16 cellular contexts compared by ENCODE assay signal in genomic region chr17:81981511-81981910, GRCh38. TPM values are rescaled to one million over a fixed set of nuclear protein-coding genes. Genes with fewer than 3 reads are reported as not detected.
DNase-seq lines count a peak whose midpoint lies in the region; ATAC-seq, FAIRE-seq and TF ChIP-seq lines count a peak whose summit lies in the region.
"Not testable (repeated sequence)": the region's sequence is repeated elsewhere in the genome, so short reads cannot be mapped to it uniquely, and the experiment has no call there.
"Had no signal": no experiment of that assay in that cellular context is flagged by ENCODE, and none has a peak within 500 bp of the region (broad histone marks: within the 10 kb centered on the region; RNA-seq: fewer than 3 reads in every experiment).

No MANE protein-coding gene starts in this region.

- POLR2A ChIA-PET in PC-9 (lab: Charles Lee; ENCODE audit: unreplicated experiment): not testable (repeated sequence)
- POLR2A ChIA-PET in HepG2 (lab: Yijun Ruan, JAX): interaction anchor here (1.2 to 14.1 kb wide), 4 partner anchors 13 to 42 kb away, joined by 4 to 382 read pairs (median 5); partner anchors contain the start of genes CENPX and LRRC45

- ATAC-seq in HepG2, psoas muscle: not testable (repeated sequence)

- TF ChIP-seq RAD21 in HepG2 (CRISPR knock-in tag; IDR thresholded peaks at IDR 0.05): not testable (repeated sequence)

- H3K27me3 Mint-ChIP-seq in endodermal cell (ENCODE audit: insufficient read depth): not testable (repeated sequence)

- not testable (repeated sequence) for H3K4me3 Mint-ChIP-seq in endodermal cell

- in situ Hi-C loops in HepG2 (cut with HindIII; ENCODE audit: extremely low pct_ligation_motif_present, low pct_unique_long_range_greater_than_20kb): not testable (repeated sequence)

- peaks cover 32% of the 10 kb centered on the region for H3F3A ChIP-seq in PC-9 (ENCODE audit: insufficient read depth, low read depth)

- H3K4me2 ChIP-seq in BLaER1 (peak overlapping the region; percentile 68), PC-9 (peak overlapping the region; percentile 61)
- H3K4me2 ChIP-seq in HepG2 (ENCODE audit: low read depth, low read length): not testable (repeated sequence)

- peaks cover 37% of the 10 kb centered on the region for H3K36me3 Mint-ChIP-seq in endodermal cell (ENCODE audit: low read depth)

- intact Hi-C loops in PC-9 (cut with micrococcal nuclease; ENCODE audit: unreplicated experiment): loop anchor here (2.0 kb wide), 2 partner anchors 55 to 69 kb away; partner anchors contain the start of gene MAFG
- intact Hi-C loops in HepG2 (cut with micrococcal nuclease; ENCODE audit: unreplicated experiment); psoas muscle (cut with DNase I): not testable (repeated sequence)

- not testable (repeated sequence) for H3K79me2 ChIP-seq in PC-9 (ENCODE audit: low read depth)
- H3K79me2 ChIP-seq in HepG2 (ENCODE audit: insufficient read depth, low read length): peaks cover 25% of the 10 kb centered on the region

- not testable (repeated sequence) for H3K9me2 ChIP-seq in PC-9 (ENCODE audit: insufficient read depth)

- H3K9me3 Mint-ChIP-seq in endodermal cell: not testable (repeated sequence)

- TF ChIP-seq EP300 in HepG2 (IDR thresholded peaks at IDR 0.05; ENCODE audit: low read depth in 2 of 2, low read length in 2 of 2); HepG2 (CRISPR knock-in tag; IDR thresholded peaks at IDR 0.05; ENCODE audit: borderline replicate concordance): not testable (repeated sequence)

- not testable (repeated sequence) for H2AFZ ChIP-seq in PC-9; HepG2 (ENCODE audit: low read length)

- CTCF ChIA-PET in PC-9 (lab: Charles Lee): interaction anchor here (1.2 kb wide), 1 partner anchor 22 kb away, joined by 4 read pairs; no protein-coding TSS in a partner anchor
- CTCF ChIA-PET in HepG2 (lab: Yijun Ruan, JAX; ENCODE audit: low intra/inter-chr PET ratio, low total read pairs): not testable (repeated sequence)

- H3K27ac ChIP-seq in BLaER1; WERI-Rb-1; endodermal cell (ENCODE audit: low read depth, low read length); HepG2 (ENCODE audit: extremely low read length, insufficient read depth, low read length): not testable (repeated sequence)
- peak overlapping the region; percentile 86 for H3K27ac ChIP-seq in PC-9
- H3K27ac ChIP-seq in psoas muscle: peak overlapping the region; percentile 55

- peaks cover 66% of the 10 kb centered on the region for H3K4me1 ChIP-seq in BLaER1
- peaks cover 33% of the 10 kb centered on the region for H3K4me1 ChIP-seq in PC-9 (replicated peaks; ENCODE audit: insufficient read depth)
- not testable (repeated sequence) for H3K4me1 ChIP-seq in endodermal cell (ENCODE audit: control insufficient read depth, insufficient read depth, low read length); psoas muscle
- H3K4me1 ChIP-seq in HepG2 (ENCODE audit: insufficient read depth, low read length): peaks cover 63% of the 10 kb centered on the region

- not testable (repeated sequence) for H3K4me3 ChIP-seq in BLaER1; PC-9; WERI-Rb-1 (ENCODE audit: low read depth, low read length); endodermal cell (ENCODE audit: low read length); HepG2 (replicated peaks in 1 of 3; ENCODE audit: insufficient read depth in 1 of 3, low read depth in 2 of 3, low read length in 3 of 3); psoas muscle

- DNase-seq in Daoy (ENCODE audit: low read depth): peak; percentile 62
- DNase-seq in HK-2 (ENCODE audit: unreplicated experiment): peak; percentile 52
- peak; percentile 78 to 82 for DNase-seq in PC-9
- DNase-seq in WERI-Rb-1: peak; percentile 19
- DNase-seq in endodermal cell: peak; percentile 28
- not testable (repeated sequence) for DNase-seq in HepG2 (ENCODE audit: low spot score)
- peak in 1 of 2 donors; percentile 28 for DNase-seq in psoas muscle

- H3K9ac ChIP-seq in BLaER1; endodermal cell (ENCODE audit: extremely low read depth, low read length, poor library complexity, severe bottlenecking); HepG2 (ENCODE audit: insufficient read depth, low read depth, low read length): not testable (repeated sequence)

- not testable (repeated sequence) for TF ChIP-seq POLR2A in HepG2 (IDR thresholded peaks at IDR 0.05; ENCODE audit: insufficient read depth in 1 of 2, low read depth in 2 of 2, low read length in 2 of 2)

- H3K9me3 ChIP-seq in BLaER1; PC-9 (ENCODE audit: insufficient read depth, low read depth); WERI-Rb-1 (ENCODE audit: severe bottlenecking); endodermal cell (ENCODE audit: control insufficient read depth, low read length); HepG2 (ENCODE audit: low read length); psoas muscle: not testable (repeated sequence)

- H4K20me1 ChIP-seq in BLaER1: peaks cover 73% of the 10 kb centered on the region
- not testable (repeated sequence) for H4K20me1 ChIP-seq in PC-9 (ENCODE audit: insufficient read depth); HepG2 (ENCODE audit: insufficient read depth, low read length)

- not testable (repeated sequence) for BruUV-seq in PC-9 (replicated peaks; lab: Mats Ljungman, UMichigan); HepG2 (replicated peaks; lab: Mats Ljungman, UMichigan)

- H3K27ac Mint-ChIP-seq in endodermal cell: not testable (repeated sequence)

- not testable (repeated sequence) for H3K4me1 Mint-ChIP-seq in endodermal cell

- TF ChIP-seq CTCF in PC-9 (conservative IDR thresholded peaks at IDR 0.05); WERI-Rb-1 (IDR thresholded peaks at IDR 0.05; ENCODE audit: low read depth, low read length); endodermal cell (conservative IDR thresholded peaks at IDR 0.05); HepG2 (CRISPR knock-in tag; IDR thresholded peaks at IDR 0.05); psoas muscle (IDR thresholded peaks at IDR 0.05): not testable (repeated sequence)

- H3K36me3 ChIP-seq in BLaER1 (peaks cover 33% of the 10 kb centered on the region), WERI-Rb-1 (peaks cover 60% of the 10 kb centered on the region), endodermal cell (ENCODE audit: control insufficient read depth, insufficient read depth, low read length) (peaks cover 34% of the 10 kb centered on the region), HepG2 (replicated peaks in 1 of 2; ENCODE audit: control insufficient read depth in 1 of 2, insufficient read depth in 2 of 2, low read length in 2 of 2) (peaks cover 17 to 44% of the 10 kb centered on the region in 2 experiments), psoas muscle (ENCODE audit: insufficient read depth in 1 of 2, low read depth in 1 of 2) (peaks cover 9 to 54% of the 10 kb centered on the region in 2 donors)
- H3K36me3 ChIP-seq in PC-9 (ENCODE audit: low read depth): not testable (repeated sequence)

- FAIRE-seq in HepG2 (lab: Jason Lieb, UNC): not testable (repeated sequence)

- peaks cover 44% of the 10 kb centered on the region for H3K27me3 ChIP-seq in BLaER1
- not testable (repeated sequence) for H3K27me3 ChIP-seq in PC-9 (ENCODE audit: insufficient read depth, low read depth); WERI-Rb-1 (ENCODE audit: insufficient read depth, low read depth, severe bottlenecking); endodermal cell (ENCODE audit: control insufficient read depth, insufficient read depth, low read length, poor library complexity, severe bottlenecking); HepG2 (ENCODE audit: control insufficient read depth in 1 of 2, insufficient read depth in 2 of 2, low read length in 2 of 2); psoas muscle (ENCODE audit: insufficient read depth in 3 of 3, low read length in 2 of 3)

- 94 to 95% methylated on average over 12 of the region's 12 CpGs for WGBS in endodermal cell (ENCODE audit: insufficient coverage in 1 of 2, insufficient read length in 1 of 2), 2 experiments
- WGBS in HepG2 (ENCODE audit: low lambda C conversion rate): 97% methylated on average over 12 of the region's 12 CpGs
- 88 to 94% (median 89%) methylated on average over 12 of the region's 12 CpGs for WGBS in psoas muscle, 3 donors

RNA-seq across cellular contexts. Expression of gene ASPSCR1, which starts 4.1 kb away (rescaled TPM):
- 41.3 and 43.5 TPM in 2 replicates for total RNA-seq in Daoy (2014; rRNA removed; shearing (Covaris generic))
- total RNA-seq in PC-9 (2021): 54.9 and 80.0 TPM in 2 replicates
- total RNA-seq in endodermal cell: 10 to 100 TPM; 50.8 to 65.4 TPM
- polyA plus RNA-seq in endodermal cell (2013, experiment 1 of 2): 41.5 TPM
- 30.3 TPM for polyA plus RNA-seq in endodermal cell (2013, experiment 2 of 2)
- 221 and 314 TPM in 2 replicates for total RNA-seq in HepG2 (2016; rRNA removed; fragmentation: Illumina TruSeq; extraction: Trizol)
- 180 and 228 TPM in 2 replicates for total RNA-seq in HepG2 (2016; cell fraction: cytosol; rRNA removed; fragmentation: Illumina TruSeq; extraction: Trizol; ENCODE audit: low read depth)
- total RNA-seq in HepG2 (2016; cell fraction: insoluble cytoplasmic fraction; rRNA removed; fragmentation: Illumina TruSeq; extraction: Trizol): 219 and 327 TPM in 2 replicates
- 207 and 283 TPM in 2 replicates for total RNA-seq in HepG2 (2016; cell fraction: membrane; rRNA removed; fragmentation: Illumina TruSeq; extraction: Trizol)
- 184 and 224 TPM in 2 replicates for total RNA-seq in HepG2 (2016; cell fraction: nucleus; rRNA removed; fragmentation: Illumina TruSeq; extraction: Trizol)
- polyA plus RNA-seq in HepG2 (2011; rRNA removed): 257 and 274 TPM in 2 replicates
- polyA plus RNA-seq in HepG2 (2011; cell fraction: cytosol; rRNA removed): 164 and 428 TPM in 2 replicates
- polyA plus RNA-seq in HepG2 (2011; cell fraction: nucleus; rRNA removed): 988 and 1,754 TPM in 2 replicates
- 102 and 190 TPM in 2 replicates for polyA plus RNA-seq in HepG2 (2012)
- 154 and 193 TPM in 2 replicates for polyA plus RNA-seq in HepG2 (2016; cell fraction: cytosol; fragmentation: Illumina TruSeq; extraction: Trizol; ENCODE audit: low read depth)
- polyA plus RNA-seq in HepG2 (2016; cell fraction: insoluble cytoplasmic fraction; fragmentation: Illumina TruSeq; extraction: Trizol; ENCODE audit: low read depth): 188 and 212 TPM in 2 replicates
- polyA plus RNA-seq in HepG2 (2016; cell fraction: membrane; fragmentation: Illumina TruSeq; extraction: Trizol; ENCODE audit: low read depth): 186 and 218 TPM in 2 replicates
- polyA plus RNA-seq in HepG2 (2016; cell fraction: nucleus; fragmentation: Illumina TruSeq; extraction: Trizol; ENCODE audit: insufficient read depth, low read depth): 413 and 420 TPM in 2 replicates
- polyA minus RNA-seq in HepG2 (2011; rRNA and poly(A)+ RNA removed; ENCODE audit: low replicate concordance): 26.8 and 276 TPM in 2 replicates
- 97.1 and 133 TPM in 2 replicates for polyA minus RNA-seq in HepG2 (2011; cell fraction: cytosol; rRNA and poly(A)+ RNA removed)
- 107 and 152 TPM in 2 replicates for polyA minus RNA-seq in HepG2 (2011; cell fraction: nucleus; rRNA and poly(A)+ RNA removed)
- 10 to 100 TPM; 27.7 to 37.4 (median 35.0) TPM for total RNA-seq in psoas muscle
- polyA plus RNA-seq in psoas muscle: 10 to 100 TPM; 27.9 to 33.1 (median 33.0) TPM

RNA-seq across cellular contexts. Expression of gene NOTUM, which starts 20.5 kb away (rescaled TPM):
- 0.11 and 0.51 TPM in 2 replicates for total RNA-seq in Daoy (2014; rRNA removed; shearing (Covaris generic))
- total RNA-seq in PC-9 (2021) (0.33 TPM in 1 of 2 replicates, not detected in the other), endodermal cell (10 to 100 TPM; 12.5 to 26.3 TPM), HepG2 (2016; rRNA removed; fragmentation: Illumina TruSeq; extraction: Trizol) (67.7 and 160 TPM in 2 replicates), psoas muscle (1 to 10 TPM in 3 of 4 donors, under 1 TPM in 1; 0.92 to 1.9 (median 1.5) TPM)
- polyA plus RNA-seq in endodermal cell (2013, experiment 1 of 2): 6.2 TPM
- polyA plus RNA-seq in endodermal cell (2013, experiment 2 of 2): 5.0 TPM
- 84.5 and 93.0 TPM in 2 replicates for total RNA-seq in HepG2 (2016; cell fraction: cytosol; rRNA removed; fragmentation: Illumina TruSeq; extraction: Trizol; ENCODE audit: low read depth)
- total RNA-seq in HepG2 (2016; cell fraction: insoluble cytoplasmic fraction; rRNA removed; fragmentation: Illumina TruSeq; extraction: Trizol): 57.7 and 164 TPM in 2 replicates
- total RNA-seq in HepG2 (2016; cell fraction: membrane; rRNA removed; fragmentation: Illumina TruSeq; extraction: Trizol): 135 and 136 TPM in 2 replicates
- total RNA-seq in HepG2 (2016; cell fraction: nucleus; rRNA removed; fragmentation: Illumina TruSeq; extraction: Trizol): 135 and 163 TPM in 2 replicates
- polyA plus RNA-seq in HepG2 (2011; rRNA removed) (150 and 181 TPM in 2 replicates), psoas muscle (under 1 TPM; 0.25 to 0.48 (median 0.44) TPM)
- 114 and 236 TPM in 2 replicates for polyA plus RNA-seq in HepG2 (2011; cell fraction: cytosol; rRNA removed)
- 458 and 622 TPM in 2 replicates for polyA plus RNA-seq in HepG2 (2011; cell fraction: nucleus; rRNA removed)
- polyA plus RNA-seq in HepG2 (2012): 125 and 195 TPM in 2 replicates
- polyA plus RNA-seq in HepG2 (2016; cell fraction: cytosol; fragmentation: Illumina TruSeq; extraction: Trizol; ENCODE audit: low read depth): 88.8 and 91.1 TPM in 2 replicates
- 83.8 and 101 TPM in 2 replicates for polyA plus RNA-seq in HepG2 (2016; cell fraction: insoluble cytoplasmic fraction; fragmentation: Illumina TruSeq; extraction: Trizol; ENCODE audit: low read depth)
- polyA plus RNA-seq in HepG2 (2016; cell fraction: membrane; fragmentation: Illumina TruSeq; extraction: Trizol; ENCODE audit: low read depth): 141 and 157 TPM in 2 replicates
- 380 and 399 TPM in 2 replicates for polyA plus RNA-seq in HepG2 (2016; cell fraction: nucleus; fragmentation: Illumina TruSeq; extraction: Trizol; ENCODE audit: insufficient read depth, low read depth)
- 0.49 and 206 TPM in 2 replicates for polyA minus RNA-seq in HepG2 (2011; rRNA and poly(A)+ RNA removed; ENCODE audit: low replicate concordance)
- polyA minus RNA-seq in HepG2 (2011; cell fraction: cytosol; rRNA and poly(A)+ RNA removed): 89.1 and 107 TPM in 2 replicates
- polyA minus RNA-seq in HepG2 (2011; cell fraction: nucleus; rRNA and poly(A)+ RNA removed): 78.2 and 93.7 TPM in 2 replicates
- total RNA-seq: A673; Calu3; CD4-positive, alpha-beta T cell; GM23248 had no signal
- polyA plus RNA-seq: CD14-positive monocyte; CD8-positive, alpha-beta memory T cell; GM23248 had no signal

RNA-seq across cellular contexts. Expression of gene MYADML2, which starts 34.5 kb away (rescaled TPM):
- total RNA-seq in Daoy (2014; rRNA removed; shearing (Covaris generic)): not detected in 2 replicates
- not detected in 2 replicates for total RNA-seq in PC-9 (2021)
- total RNA-seq in endodermal cell: not detected
- not detected for polyA plus RNA-seq in endodermal cell (2013, experiment 1 of 2)
- polyA plus RNA-seq in endodermal cell (2013, experiment 2 of 2): not detected
- total RNA-seq in HepG2 (2016; rRNA removed; fragmentation: Illumina TruSeq; extraction: Trizol): not detected in 2 replicates
- total RNA-seq in HepG2 (2016; cell fraction: cytosol; rRNA removed; fragmentation: Illumina TruSeq; extraction: Trizol; ENCODE audit: low read depth): not detected in 2 replicates
- not detected in 2 replicates for total RNA-seq in HepG2 (2016; cell fraction: insoluble cytoplasmic fraction; rRNA removed; fragmentation: Illumina TruSeq; extraction: Trizol)
- not detected in 2 replicates for total RNA-seq in HepG2 (2016; cell fraction: membrane; rRNA removed; fragmentation: Illumina TruSeq; extraction: Trizol)
- not detected in 2 replicates for total RNA-seq in HepG2 (2016; cell fraction: nucleus; rRNA removed; fragmentation: Illumina TruSeq; extraction: Trizol)
- not detected in 2 replicates for polyA plus RNA-seq in HepG2 (2011; rRNA removed)
- not detected in 2 replicates for polyA plus RNA-seq in HepG2 (2011; cell fraction: cytosol; rRNA removed)
- polyA plus RNA-seq in HepG2 (2011; cell fraction: nucleus; rRNA removed): not detected in 2 replicates
- 0.07 TPM in 1 of 2 replicates, not detected in the other for polyA plus RNA-seq in HepG2 (2012)
- polyA plus RNA-seq in HepG2 (2016; cell fraction: cytosol; fragmentation: Illumina TruSeq; extraction: Trizol; ENCODE audit: low read depth): not detected in 2 replicates
- not detected in 2 replicates for polyA plus RNA-seq in HepG2 (2016; cell fraction: insoluble cytoplasmic fraction; fragmentation: Illumina TruSeq; extraction: Trizol; ENCODE audit: low read depth)
- not detected in 2 replicates for polyA plus RNA-seq in HepG2 (2016; cell fraction: membrane; fragmentation: Illumina TruSeq; extraction: Trizol; ENCODE audit: low read depth)
- polyA plus RNA-seq in HepG2 (2016; cell fraction: nucleus; fragmentation: Illumina TruSeq; extraction: Trizol; ENCODE audit: insufficient read depth, low read depth): not detected in 2 replicates
- polyA minus RNA-seq in HepG2 (2011; rRNA and poly(A)+ RNA removed; ENCODE audit: low replicate concordance): 0.05 TPM in 1 of 2 replicates, not detected in the other
- polyA minus RNA-seq in HepG2 (2011; cell fraction: cytosol; rRNA and poly(A)+ RNA removed): not detected in 2 replicates
- not detected in 2 replicates for polyA minus RNA-seq in HepG2 (2011; cell fraction: nucleus; rRNA and poly(A)+ RNA removed)
- total RNA-seq in psoas muscle: 10 to 100 TPM in 3 of 4 donors, 1 to 10 TPM in 1; 9.7 to 58.0 (median 13.4) TPM
- polyA plus RNA-seq in psoas muscle: 10 to 100 TPM in 1 of 3 donors, 1 to 10 TPM in 1, under 1 TPM in 1; 0.47 to 95.8 (median 9.1) TPM
- total RNA-seq: A673; Calu3; CD4-positive, alpha-beta T cell; CD8-positive, alpha-beta memory T cell; GM12878; GM23248 had no signal
- polyA plus RNA-seq: BJ; CD14-positive monocyte; CD8-positive, alpha-beta memory T cell; GM12878; GM23248 had no signal

RNA-seq across cellular contexts. Expression of gene CENPX, which starts 41.2 kb away (rescaled TPM):
- total RNA-seq in Daoy (2014; rRNA removed; shearing (Covaris generic)): 88.1 and 116 TPM in 2 replicates
- total RNA-seq in PC-9 (2021): 115 and 132 TPM in 2 replicates
- 10 to 100 TPM; 80.0 to 85.0 TPM for total RNA-seq in endodermal cell
- polyA plus RNA-seq in endodermal cell (2013, experiment 1 of 2): 62.5 TPM
- 61.5 TPM for polyA plus RNA-seq in endodermal cell (2013, experiment 2 of 2)
- 166 and 170 TPM in 2 replicates for total RNA-seq in HepG2 (2016; rRNA removed; fragmentation: Illumina TruSeq; extraction: Trizol)
- total RNA-seq in HepG2 (2016; cell fraction: cytosol; rRNA removed; fragmentation: Illumina TruSeq; extraction: Trizol; ENCODE audit: low read depth): 262 and 321 TPM in 2 replicates
- total RNA-seq in HepG2 (2016; cell fraction: insoluble cytoplasmic fraction; rRNA removed; fragmentation: Illumina TruSeq; extraction: Trizol): 171 and 173 TPM in 2 replicates
- 221 and 277 TPM in 2 replicates for total RNA-seq in HepG2 (2016; cell fraction: membrane; rRNA removed; fragmentation: Illumina TruSeq; extraction: Trizol)
- 85.1 and 103 TPM in 2 replicates for total RNA-seq in HepG2 (2016; cell fraction: nucleus; rRNA removed; fragmentation: Illumina TruSeq; extraction: Trizol)
- polyA plus RNA-seq in HepG2 (2011; rRNA removed): 92.7 and 96.7 TPM in 2 replicates
- polyA plus RNA-seq in HepG2 (2011; cell fraction: cytosol; rRNA removed): 88.8 and 138 TPM in 2 replicates
- 166 and 170 TPM in 2 replicates for polyA plus RNA-seq in HepG2 (2011; cell fraction: nucleus; rRNA removed)
- polyA plus RNA-seq in HepG2 (2012): 46.3 and 61.5 TPM in 2 replicates
- polyA plus RNA-seq in HepG2 (2016; cell fraction: cytosol; fragmentation: Illumina TruSeq; extraction: Trizol; ENCODE audit: low read depth): 176 and 237 TPM in 2 replicates
- polyA plus RNA-seq in HepG2 (2016; cell fraction: insoluble cytoplasmic fraction; fragmentation: Illumina TruSeq; extraction: Trizol; ENCODE audit: low read depth): 143 and 150 TPM in 2 replicates
- 176 and 221 TPM in 2 replicates for polyA plus RNA-seq in HepG2 (2016; cell fraction: membrane; fragmentation: Illumina TruSeq; extraction: Trizol; ENCODE audit: low read depth)
- 178 and 180 TPM in 2 replicates for polyA plus RNA-seq in HepG2 (2016; cell fraction: nucleus; fragmentation: Illumina TruSeq; extraction: Trizol; ENCODE audit: insufficient read depth, low read depth)
- 32.0 and 49.8 TPM in 2 replicates for polyA minus RNA-seq in HepG2 (2011; rRNA and poly(A)+ RNA removed; ENCODE audit: low replicate concordance)
- 14.8 and 16.2 TPM in 2 replicates for polyA minus RNA-seq in HepG2 (2011; cell fraction: cytosol; rRNA and poly(A)+ RNA removed)
- polyA minus RNA-seq in HepG2 (2011; cell fraction: nucleus; rRNA and poly(A)+ RNA removed): 20.0 and 26.9 TPM in 2 replicates
- total RNA-seq in psoas muscle: 10 to 100 TPM; 15.9 to 24.6 (median 19.7) TPM
- 10 to 100 TPM; 53.8 to 79.4 (median 64.4) TPM for polyA plus RNA-seq in psoas muscle

RNA-seq across cellular contexts. Expression of gene LRRC45, which starts 41.6 kb away (rescaled TPM):
- 23.2 and 26.5 TPM in 2 replicates for total RNA-seq in Daoy (2014; rRNA removed; shearing (Covaris generic))
- total RNA-seq in PC-9 (2021): 41.5 and 42.6 TPM in 2 replicates
- 10 to 100 TPM; 35.1 to 38.9 TPM for total RNA-seq in endodermal cell
- polyA plus RNA-seq in endodermal cell (2013, experiment 1 of 2): 22.3 TPM
- polyA plus RNA-seq in endodermal cell (2013, experiment 2 of 2): 20.1 TPM
- 21.4 and 48.1 TPM in 2 replicates for total RNA-seq in HepG2 (2016; rRNA removed; fragmentation: Illumina TruSeq; extraction: Trizol)
- 30.2 and 31.8 TPM in 2 replicates for total RNA-seq in HepG2 (2016; cell fraction: cytosol; rRNA removed; fragmentation: Illumina TruSeq; extraction: Trizol; ENCODE audit: low read depth)
- 20.6 and 49.6 TPM in 2 replicates for total RNA-seq in HepG2 (2016; cell fraction: insoluble cytoplasmic fraction; rRNA removed; fragmentation: Illumina TruSeq; extraction: Trizol)
- total RNA-seq in HepG2 (2016; cell fraction: membrane; rRNA removed; fragmentation: Illumina TruSeq; extraction: Trizol): 14.9 and 19.0 TPM in 2 replicates
- 49.7 and 54.4 TPM in 2 replicates for total RNA-seq in HepG2 (2016; cell fraction: nucleus; rRNA removed; fragmentation: Illumina TruSeq; extraction: Trizol)
- 11.6 and 14.1 TPM in 2 replicates for polyA plus RNA-seq in HepG2 (2011; rRNA removed)
- polyA plus RNA-seq in HepG2 (2011; cell fraction: cytosol; rRNA removed): 5.5 and 10.0 TPM in 2 replicates
- polyA plus RNA-seq in HepG2 (2011; cell fraction: nucleus; rRNA removed): 112 and 182 TPM in 2 replicates
- 7.5 and 8.8 TPM in 2 replicates for polyA plus RNA-seq in HepG2 (2012)
- 3.3 and 4.2 TPM in 2 replicates for polyA plus RNA-seq in HepG2 (2016; cell fraction: cytosol; fragmentation: Illumina TruSeq; extraction: Trizol; ENCODE audit: low read depth)
- polyA plus RNA-seq in HepG2 (2016; cell fraction: insoluble cytoplasmic fraction; fragmentation: Illumina TruSeq; extraction: Trizol; ENCODE audit: low read depth): 19.5 and 19.7 TPM in 2 replicates
- 9.1 and 9.2 TPM in 2 replicates for polyA plus RNA-seq in HepG2 (2016; cell fraction: membrane; fragmentation: Illumina TruSeq; extraction: Trizol; ENCODE audit: low read depth)
- 129 and 136 TPM in 2 replicates for polyA plus RNA-seq in HepG2 (2016; cell fraction: nucleus; fragmentation: Illumina TruSeq; extraction: Trizol; ENCODE audit: insufficient read depth, low read depth)
- 11.1 and 15.7 TPM in 2 replicates for polyA minus RNA-seq in HepG2 (2011; rRNA and poly(A)+ RNA removed; ENCODE audit: low replicate concordance)
- 6.1 and 8.2 TPM in 2 replicates for polyA minus RNA-seq in HepG2 (2011; cell fraction: cytosol; rRNA and poly(A)+ RNA removed)
- 25.0 and 27.2 TPM in 2 replicates for polyA minus RNA-seq in HepG2 (2011; cell fraction: nucleus; rRNA and poly(A)+ RNA removed)
- total RNA-seq in psoas muscle: 1 to 10 TPM; 1.4 to 3.0 (median 1.9) TPM
- polyA plus RNA-seq in psoas muscle: 1 to 10 TPM; 3.5 to 7.1 (median 4.0) TPM

Comparison
In these comparisons a context has a peak if more than half of its experiments do, and no peak if none do; other contexts are left out.
1. RNA of gene MYADML2, which starts 34.5 kb away (total RNA-seq): 9.7 to 58.0 TPM in psoas muscle; not detected in HepG2, not detected in Daoy, not detected in PC-9 and not detected in endodermal cell; every median in the first group is over 10 times any median in the second.